Comparison of ENCODE assay signal across 18 cellular contexts in the genomic region with DNA sequence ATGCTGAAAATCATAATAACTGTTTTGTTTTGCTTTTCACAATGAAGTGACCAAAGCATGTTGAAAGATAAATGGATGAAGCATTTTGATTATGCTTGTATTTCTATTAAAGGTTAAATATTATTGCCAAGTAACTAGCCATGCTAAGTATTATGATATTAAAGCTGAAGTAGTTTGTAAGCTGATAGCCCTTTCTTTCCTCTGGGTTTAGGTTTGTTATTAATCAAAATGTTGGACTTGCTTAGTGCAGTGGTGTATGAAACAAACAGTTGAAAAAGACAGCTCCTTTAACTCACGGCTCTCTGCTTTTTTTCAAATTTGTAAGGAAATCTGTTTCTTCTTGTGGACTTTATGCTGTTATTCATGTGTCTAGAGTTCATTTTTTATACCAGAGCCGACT.
"Had no signal": no experiment of that assay in that cellular context is flagged by ENCODE, and none has a peak within 500 bp of the region (broad histone marks: within the 10 kb centered on the region; RNA-seq: fewer than 3 reads in every experiment).

No MANE protein-coding gene starts in this region.

- H3K27me3 ChIP-seq: ascending aorta, breast epithelium, upper lobe of left lung had no signal

- H3K27ac ChIP-seq: ascending aorta, breast epithelium, epithelial cell of prostate, upper lobe of left lung, VCaP had no signal

- H3K4me3 ChIP-seq: ascending aorta, breast epithelium, upper lobe of left lung had no signal

- DNase-seq: activated CD4-positive, alpha-beta T cell treated with anti-CD3 and anti-CD28 coated beads for 1 hour; activated CD4-positive, alpha-beta T cell treated with anti-CD3 and anti-CD28 coated beads, Interleukin-2, amount 50 U/mL, for 48 hours; activated naive CD4-positive, alpha-beta T cell treated with anti-CD3 and anti-CD28 coated beads for 36 hours; activated naive CD8-positive, alpha-beta T cell treated with anti-CD3 and anti-CD28 coated beads, Interleukin-2, amount 50 U/mL, for 24 hours; effector memory CD8-positive, alpha-beta T cell; hippocampal formation; kidney; left ventricle myocardium superior; occipital lobe; right cardiac atrium; small intestine; stimulated activated CD4-positive, alpha-beta T cell treated with anti-CD3 and anti-CD28 coated beads, Interleukin-4, amount 100 ng/mL, for 24 hours; stimulated activated naive CD4-positive, alpha-beta T cell treated with Interleukin-2 at 50 U/mL for 16 hours; upper lobe of left lung had no signal

- H3K36me3 ChIP-seq: ascending aorta, breast epithelium, upper lobe of left lung had no signal

- H3K4me1 ChIP-seq: ascending aorta, breast epithelium, upper lobe of left lung had no signal

- H3K9me3 ChIP-seq: ascending aorta, breast epithelium, upper lobe of left lung had no signal
